ENCODE assay signal across 12 cellular contexts in genomic region chr2:28348149-28348567, GRCh38. TPM values are rescaled to one million over a fixed set of nuclear protein-coding genes. Genes with fewer than 3 reads are reported as not detected.
DNase-seq lines count a peak whose midpoint lies in the region; ATAC-seq and TF ChIP-seq lines count a peak whose summit lies in the region.
"Had no signal": no experiment of that assay in that cellular context is flagged by ENCODE, and none has a peak within 500 bp of the region (broad histone marks: within the 10 kb centered on the region; RNA-seq: fewer than 3 reads in every experiment).

No MANE protein-coding gene starts in this region.

- no peaks in the 10 kb centered on the region for H3K9me2 ChIP-seq in GM23338 (ENCODE audit: insufficient read depth)

- H3K27me3 Mint-ChIP-seq in activated CD4-positive, alpha-beta T cell treated with anti-CD3 and anti-CD28 coated beads, Interleukin-2, amount 10 ng/mL, durations not matched to agents 7 days and 5 days, result no peaks in the 10 kb centered on the region
- H3K27me3 Mint-ChIP-seq in GM23338 (ENCODE audit: insufficient read depth, low read depth, poor library complexity) (peaks cover 4% of the 10 kb centered on the region), MCF 10A (ENCODE audit: insufficient read depth, unreplicated experiment) (no peaks in the 10 kb centered on the region)
- H3K27me3 Mint-ChIP-seq: activated naive CD8-positive, alpha-beta T cell had no signal

- no peaks in the 10 kb centered on the region for H3F3A ChIP-seq in GM23338 (replicated peaks; ENCODE audit: low read depth)

- peaks cover 3% of the 10 kb centered on the region for H3K36me3 Mint-ChIP-seq in activated CD4-positive, alpha-beta T cell treated with anti-CD3 and anti-CD28 coated beads, Interleukin-2, amount 10 ng/mL, durations not matched to agents 7 days and 5 days (ENCODE audit: low read depth)
- H3K36me3 Mint-ChIP-seq in GM23338 (ENCODE audit: low read depth) (no peaks in the 10 kb centered on the region), MCF 10A (ENCODE audit: insufficient read depth, unreplicated experiment) (no peaks in the 10 kb centered on the region)
- H3K36me3 Mint-ChIP-seq: activated naive CD8-positive, alpha-beta T cell had no signal

- POLR2A ChIA-PET in activated CD4-positive, alpha-beta T cell treated with anti-CD3 and anti-CD28 coated beads, Interleukin-2, amount 10 ng/mL, durations not matched to agents 7 days and 5 days (lab: Charles Lee), result no interaction called here
- POLR2A ChIA-PET in MCF 10A (lab: Yijun Ruan, JAX), result no interaction called here

- H3K4me3 Mint-ChIP-seq in activated CD4-positive, alpha-beta T cell treated with anti-CD3 and anti-CD28 coated beads, Interleukin-2, amount 10 ng/mL, durations not matched to agents 7 days and 5 days, result peak overlapping the region; percentile 32
- H3K4me3 Mint-ChIP-seq in GM23338 (no peak overlapping the region), MCF 10A (ENCODE audit: unreplicated experiment) (no peak overlapping the region)

- H3K36me3 ChIP-seq in BLaER1 (no peaks in the 10 kb centered on the region), skeletal muscle tissue (ENCODE audit: control insufficient read depth in 3 of 3, insufficient read depth in 3 of 3, low read length in 3 of 3) (no peaks in the 10 kb centered on the region), GM23338 (ENCODE audit: insufficient read depth) (no peaks in the 10 kb centered on the region)

- DNase-seq in activated CD4-positive, alpha-beta T cell treated with anti-CD3 and anti-CD28 coated beads, Interleukin-2, amount 10 ng/mL, durations not matched to agents 7 days and 5 days, result peak; percentile 65
- DNase-seq in activated naive CD8-positive, alpha-beta T cell treated with anti-CD3 and anti-CD28 coated beads, Interleukin-2, amount 50 U/mL, for 16 hours (ENCODE audit: low read depth, low spot score), result peak; percentile 11
- DNase-seq in GM23338 (ENCODE audit: low spot score) (no peak), MCF 10A (ENCODE audit: unreplicated experiment) (no peak), mucosa of gallbladder (ENCODE audit: low spot score) (no peak), DMS114 treated with DMSO at 0.1 percent for 48 hours (lab: John Stamatoyannopoulos, UW; ENCODE audit: unreplicated experiment) (no peak)
- DNase-seq: NCI-H2107, SHP77 had no signal

- TF ChIP-seq CTCF in GM23338 (conservative IDR thresholded peaks at IDR 0.05; ENCODE audit: low read depth in 2 of 2) (no peak), MCF 10A (IDR thresholded peaks at IDR 0.05; ENCODE audit: unreplicated experiment) (no peak)

- ATAC-seq in GM23338, result no peak

- H2AFZ ChIP-seq in GM23338, result no peak overlapping the region
- H2AFZ ChIP-seq: parathyroid adenoma had no signal

- no peaks in the 10 kb centered on the region for H3K9me3 ChIP-seq in BLaER1
- H3K9me3 ChIP-seq in skeletal muscle tissue (ENCODE audit: control insufficient read depth in 3 of 3, low read length in 3 of 3), result no peaks in the 10 kb centered on the region

- CTCF ChIA-PET in activated CD4-positive, alpha-beta T cell treated with anti-CD3 and anti-CD28 coated beads, Interleukin-2, amount 10 ng/mL, durations not matched to agents 7 days and 5 days (lab: Charles Lee), result no interaction called here
- CTCF ChIA-PET in MCF 10A (lab: Yijun Ruan, JAX), result no interaction called here

- no peak overlapping the region for H3K9ac ChIP-seq in BLaER1
- peak overlapping the region in 2 of 3 donors; percentile 2 to 73 for H3K9ac ChIP-seq in skeletal muscle tissue (ENCODE audit: low read depth in 1 of 3, low read length in 3 of 3)
- H3K9ac ChIP-seq: parathyroid adenoma had no signal

- BruUV-seq in MCF 10A (replicated peaks; lab: Mats Ljungman, UMichigan), result no TSS peak

- H3K79me2 ChIP-seq in GM23338 (replicated peaks; ENCODE audit: insufficient read depth), result no peaks in the 10 kb centered on the region
- H3K79me2 ChIP-seq: parathyroid adenoma had no signal

- peak overlapping the region; percentile 45; the same call in 1 of the 2 replicates for H3K27ac ChIP-seq in BLaER1
- H3K27ac ChIP-seq in skeletal muscle tissue (ENCODE audit: low read depth, low read length), result peak overlapping the region; percentile 67
- H3K27ac ChIP-seq in GM23338 (ENCODE audit: low read depth), result no peak overlapping the region
- H3K27ac ChIP-seq: parathyroid adenoma had no signal

- no peaks in the 10 kb centered on the region for H4K20me1 ChIP-seq in BLaER1
- H4K20me1 ChIP-seq in GM23338 (replicated peaks; ENCODE audit: insufficient read depth), result no peaks in the 10 kb centered on the region

- intact Hi-C loops in MCF 10A (cut with micrococcal nuclease), result no loop called here

- H3K27me3 ChIP-seq in BLaER1 (no peaks in the 10 kb centered on the region), skeletal muscle tissue (ENCODE audit: control insufficient read depth in 3 of 3, insufficient read depth in 3 of 3, low read length in 3 of 3) (no peaks in the 10 kb centered on the region), GM23338 (ENCODE audit: insufficient read depth) (no peaks in the 10 kb centered on the region)

- H3K9me3 Mint-ChIP-seq in activated CD4-positive, alpha-beta T cell treated with anti-CD3 and anti-CD28 coated beads, Interleukin-2, amount 10 ng/mL, durations not matched to agents 7 days and 5 days, result no peaks in the 10 kb centered on the region
- H3K9me3 Mint-ChIP-seq in GM23338 (no peaks in the 10 kb centered on the region), MCF 10A (ENCODE audit: unreplicated experiment) (no peaks in the 10 kb centered on the region)

- H3K27ac Mint-ChIP-seq in activated CD4-positive, alpha-beta T cell treated with anti-CD3 and anti-CD28 coated beads, Interleukin-2, amount 10 ng/mL, durations not matched to agents 7 days and 5 days, result peak overlapping the region; percentile 89
- H3K27ac Mint-ChIP-seq in GM23338, result no peak overlapping the region
- no peak overlapping the region for H3K27ac Mint-ChIP-seq in MCF 10A (ENCODE audit: low read depth, unreplicated experiment)

- no peak overlapping the region for H3K4me3 ChIP-seq in BLaER1
- peak overlapping the region in 1 of 3 donors; percentile 41 for H3K4me3 ChIP-seq in skeletal muscle tissue (ENCODE audit: low read length in 3 of 3)
- no peak overlapping the region for H3K4me3 ChIP-seq in GM23338

- peaks cover 33% of the 10 kb centered on the region for H3K4me1 Mint-ChIP-seq in activated CD4-positive, alpha-beta T cell treated with anti-CD3 and anti-CD28 coated beads, Interleukin-2, amount 10 ng/mL, durations not matched to agents 7 days and 5 days
- H3K4me1 Mint-ChIP-seq in GM23338 (peaks cover 3% of the 10 kb centered on the region), MCF 10A (ENCODE audit: insufficient read depth, unreplicated experiment) (no peaks in the 10 kb centered on the region)

- H3K4me2 ChIP-seq in BLaER1 (peak overlapping the region; percentile 65), GM23338 (no peak overlapping the region)

- H3K4me1 ChIP-seq in BLaER1 (peaks cover 18% of the 10 kb centered on the region), skeletal muscle tissue (ENCODE audit: control insufficient read depth in 3 of 3, insufficient read depth in 3 of 3, low read length in 3 of 3) (peaks cover 30 to 56% (median 45%) of the 10 kb centered on the region in 3 donors), GM23338 (ENCODE audit: insufficient read depth) (no peaks in the 10 kb centered on the region)
- H3K4me1 ChIP-seq: parathyroid adenoma had no signal

RNA-seq across cellular contexts. Expression of gene FOSL2, which starts 44.5 kb away (rescaled TPM):
- total RNA-seq in activated CD4-positive, alpha-beta T cell treated with anti-CD3 and anti-CD28 coated beads, Interleukin-2, amount 10 ng/mL, durations not matched to agents 7 days and 5 days, result 10 to 100 TPM; 39.6 to 47.0 TPM
- total RNA-seq in skeletal muscle tissue, result 10.4 TPM
- total RNA-seq in GM23338 (2014; rRNA removed; shearing (Covaris generic)), result 2.3 and 4.3 TPM in 2 replicates
- polyA plus RNA-seq in GM23338 (2016; fragmentation: Nextera tagmentation; extraction: Ambion mirVana), result 0.60 and 0.61 TPM in 2 replicates
- total RNA-seq in MCF 10A (2022), result 122 and 141 TPM in 2 replicates
- 162 TPM for total RNA-seq in mucosa of gallbladder

Comparison
In these comparisons a context has a peak if more than half of its experiments do, and no peak if none do; other contexts are left out.
1. DNase-seq: peak in activated CD4-positive, alpha-beta T cell treated with anti-CD3 and anti-CD28 coated beads, Interleukin-2, amount 10 ng/mL, durations not matched to agents 7 days and 5 days (single experiment) and activated naive CD8-positive, alpha-beta T cell treated with anti-CD3 and anti-CD28 coated beads, Interleukin-2, amount 50 U/mL, for 16 hours (single experiment); none in GM23338 (single experiment), MCF 10A (single experiment), mucosa of gallbladder (single experiment) and DMS114 treated with DMSO at 0.1 percent for 48 hours (single experiment).